30 cellular contexts compared by ENCODE assay signal in genomic region chrX:18351774-18352173, GRCh38. TPM values are rescaled to one million over a fixed set of nuclear protein-coding genes. Genes with fewer than 3 reads are reported as not detected.
DNase-seq lines count a peak whose midpoint lies in the region; FAIRE-seq and TF ChIP-seq lines count a peak whose summit lies in the region.
"Had no signal": no experiment of that assay in that cellular context is flagged by ENCODE, and none has a peak within 500 bp of the region (broad histone marks: within the 10 kb centered on the region; RNA-seq: fewer than 3 reads in every experiment).

No MANE protein-coding gene starts in this region.

- H3K4me3 ChIP-seq in astrocyte (ENCODE audit: insufficient read depth, low read depth, low read length) = no peak overlapping the region
- H3K4me3 ChIP-seq: esophagus muscularis mucosa, GM12878, left lung, skin epidermis, stomach, thyroid gland had no signal

- TF ChIP-seq CTCF in astrocyte (IDR thresholded peaks at IDR 0.05; ENCODE audit: insufficient read depth, low read depth, low read length) (no peak), neural crest cell (conservative IDR thresholded peaks at IDR 0.05) (no peak)

- H3K27me3 Mint-ChIP-seq in astrocyte (ENCODE audit: low read depth, unreplicated experiment) = peaks cover 9% of the 10 kb centered on the region
- peaks cover 19% of the 10 kb centered on the region for H3K27me3 Mint-ChIP-seq in neural crest cell (ENCODE audit: low read depth)
- H3K27me3 Mint-ChIP-seq: activated naive CD4-positive, alpha-beta T cell treated with anti-CD3 and anti-CD28 coated beads, Interleukin-2, amount 50 U/mL, for 24 hours had no signal

- DNase-seq in NCI-H510A treated with DMSO at 0.1 percent for 48 hours (lab: John Stamatoyannopoulos, UW) = peak; percentile 28
- no peak for DNase-seq in NCI-H510A (lab: John Stamatoyannopoulos, UW)
- DNase-seq in GF-D8 (lab: John Stamatoyannopoulos, UW) = peak; percentile 17
- no peak for DNase-seq in astrocyte (ENCODE audit: low read depth)
- DNase-seq in neural crest cell (ENCODE audit: low read depth, low spot score) = no peak
- DNase-seq in OCI-M2 (lab: John Stamatoyannopoulos, UW; ENCODE audit: unreplicated experiment) = no peak
- no peak for DNase-seq in HPDE6-E6E7 (ENCODE audit: extremely low spot score)
- DNase-seq in cortex of kidney (lab: John Stamatoyannopoulos, UW) = no peak
- DNase-seq: activated CD4-positive, alpha-beta T cell treated with anti-CD3 and anti-CD28 coated beads, Interleukin-2, amount 50 U/mL, for 4 hours; aorta; caudate nucleus; endodermal cell; foreskin keratinocyte; hippocampal formation; left lung; mesendoderm; NCI-H1048; NCI-H1930; NCI-H748 treated with DMSO at 0.1 percent for 48 hours; nucleus accumbens; stimulated activated CD4-positive, alpha-beta T cell treated with anti-CD3 and anti-CD28 coated beads, Interleukin-1b, Interleukin-23, amount 100 ng/mL, for 48 hours; stimulated activated CD8-positive, alpha-beta memory T cell treated with anti-CD3 and anti-CD28 coated beads, Interleukin-4, amount 100 ng/mL, for 48 hours; stomach; thyroid gland had no signal

- H4K20me1 ChIP-seq in astrocyte (ENCODE audit: insufficient read depth, low read length) = no peaks in the 10 kb centered on the region

- H3K4me1 ChIP-seq in astrocyte (ENCODE audit: insufficient read depth, low read length) = peaks cover 3% of the 10 kb centered on the region
- H3K4me1 ChIP-seq: foreskin keratinocyte, left lung, thyroid gland had no signal

- no peaks in the 10 kb centered on the region for H3K79me2 ChIP-seq in astrocyte (ENCODE audit: insufficient read depth, low read length)

- H3K36me3 Mint-ChIP-seq in astrocyte (ENCODE audit: low read depth, unreplicated experiment) (no peaks in the 10 kb centered on the region), neural crest cell (ENCODE audit: low read depth) (no peaks in the 10 kb centered on the region)
- H3K36me3 Mint-ChIP-seq: activated naive CD4-positive, alpha-beta T cell treated with anti-CD3 and anti-CD28 coated beads, Interleukin-2, amount 50 U/mL, for 24 hours had no signal

- no peak overlapping the region for H3K27ac ChIP-seq in astrocyte (ENCODE audit: low read depth, low read length)
- H3K27ac ChIP-seq: esophagus muscularis mucosa, foreskin keratinocyte, HL-60, left lung, skin epidermis, stomach, thyroid gland had no signal

- no peak overlapping the region for H2AFZ ChIP-seq in astrocyte (ENCODE audit: low read depth, low read length)

- peak; percentile 47 for FAIRE-seq in astrocyte (lab: Jason Lieb, UNC)
- FAIRE-seq: GM12878 had no signal

- H3K4me1 Mint-ChIP-seq in astrocyte (ENCODE audit: low read depth, unreplicated experiment) (peaks cover 5% of the 10 kb centered on the region), neural crest cell (peaks cover 21% of the 10 kb centered on the region)

- no peak overlapping the region for H3K4me2 ChIP-seq in astrocyte (ENCODE audit: low read length)

- no peaks in the 10 kb centered on the region for H3K36me3 ChIP-seq in astrocyte (ENCODE audit: insufficient read depth, low read length)
- H3K36me3 ChIP-seq: esophagus muscularis mucosa, left lung, stomach, thyroid gland had no signal

- H3K27ac Mint-ChIP-seq in astrocyte (ENCODE audit: unreplicated experiment) (no peak overlapping the region), neural crest cell (ENCODE audit: unreplicated experiment) (no peak overlapping the region)
- H3K27ac Mint-ChIP-seq: activated naive CD4-positive, alpha-beta T cell treated with anti-CD3 and anti-CD28 coated beads, Interleukin-2, amount 50 U/mL, for 24 hours; B cell; endodermal cell had no signal

- no peaks in the 10 kb centered on the region for H3K9me3 Mint-ChIP-seq in astrocyte (ENCODE audit: unreplicated experiment)
- H3K9me3 Mint-ChIP-seq in neural crest cell = no peaks in the 10 kb centered on the region
- H3K9me3 Mint-ChIP-seq: activated naive CD4-positive, alpha-beta T cell treated with anti-CD3 and anti-CD28 coated beads, Interleukin-2, amount 50 U/mL, for 24 hours had no signal

- no peaks in the 10 kb centered on the region for H3K9me3 ChIP-seq in astrocyte (ENCODE audit: insufficient read depth, low read depth, low read length)
- H3K9me3 ChIP-seq: esophagus muscularis mucosa, left lung, thyroid gland had no signal

- H3K4me3 Mint-ChIP-seq in astrocyte (ENCODE audit: unreplicated experiment) = peak overlapping the region; percentile 70
- peak overlapping the region; percentile 68 for H3K4me3 Mint-ChIP-seq in neural crest cell
- H3K4me3 Mint-ChIP-seq: activated naive CD4-positive, alpha-beta T cell treated with anti-CD3 and anti-CD28 coated beads, Interleukin-2, amount 50 U/mL, for 24 hours; B cell; endodermal cell had no signal

- H3K9ac ChIP-seq in astrocyte (ENCODE audit: low read length) = no peak overlapping the region

- H3K27me3 ChIP-seq in astrocyte (ENCODE audit: insufficient read depth, low read length) = peaks cover 10% of the 10 kb centered on the region
- H3K27me3 ChIP-seq: thyroid gland had no signal

RNA-seq across cellular contexts. Expression of gene SCML2, which starts 2.7 kb away (rescaled TPM):
- 0.91 and 1.2 TPM in 2 replicates for total RNA-seq in astrocyte
- total RNA-seq in neural crest cell = 13.6 and 14.2 TPM in 2 replicates

Comparison
In these comparisons a context has a peak if more than half of its experiments do, and no peak if none do; other contexts are left out.
1. DNase-seq: peak in NCI-H510A treated with DMSO at 0.1 percent for 48 hours (single experiment) and GF-D8 (single experiment); none in NCI-H510A (single experiment), astrocyte (single experiment), neural crest cell (single experiment), OCI-M2 (single experiment), HPDE6-E6E7 (single experiment) and cortex of kidney (single experiment).